ENCODE assay signal across 27 cellular contexts in genomic region chr7:70700935-70701425, GRCh38.
A peak's percentile ranks its signal among the peaks of the same experiment; 100 is the strongest.
DNase-seq lines count a peak whose midpoint lies in the region; ATAC-seq and TF ChIP-seq lines count a peak whose summit lies in the region.
"Had no signal": no experiment of that assay in that cellular context is flagged by ENCODE, and none has a peak within 500 bp of the region (broad histone marks: within the 10 kb centered on the region; RNA-seq: fewer than 3 reads in every experiment).

No MANE protein-coding gene starts in this region.

- H3K4me1 ChIP-seq in Loucy (ENCODE audit: insufficient read depth, low read length, poor library complexity, severe bottlenecking) (peaks cover 64% of the 10 kb centered on the region), OCI-LY7 (ENCODE audit: insufficient read depth, low read length, poor library complexity, severe bottlenecking) (peaks cover 38% of the 10 kb centered on the region)
- H3K4me1 ChIP-seq: SJSA1 had no signal

- intact Hi-C loops in OCI-LY7 (cut with micrococcal nuclease; ENCODE audit: unreplicated experiment), result loop anchor here (5.0 kb wide), 1 partner anchor 106 kb away; no protein-coding TSS in a partner anchor
- intact Hi-C loops in activated CD4-positive, alpha-beta T cell treated with anti-CD3 and anti-CD28 coated beads, Interleukin-2, amount 10 ng/mL, durations not matched to agents 24 days and 14 days (cut with micrococcal nuclease), result no loop called here

- H3K4me2 ChIP-seq in Loucy (ENCODE audit: low read depth, low read length, poor library complexity, severe bottlenecking) (peak overlapping the region; percentile 95), OCI-LY7 (ENCODE audit: low read length) (peak overlapping the region; percentile 22; the same call in 1 of the 2 replicates)

- H3K36me3 ChIP-seq in Loucy (ENCODE audit: insufficient read depth, low read length), result peaks cover 30% of the 10 kb centered on the region
- H3K36me3 ChIP-seq in OCI-LY7 (ENCODE audit: insufficient read depth, low read length), result peaks cover 32% of the 10 kb centered on the region
- H3K36me3 ChIP-seq: left ventricle myocardium inferior, ovary, right atrium auricular region, SJSA1 had no signal

- H3K4me1 Mint-ChIP-seq in activated CD4-positive, alpha-beta T cell treated with anti-CD3 and anti-CD28 coated beads, Interleukin-2, amount 10 ng/mL, durations not matched to agents 24 days and 14 days, result no peaks in the 10 kb centered on the region

- no peaks in the 10 kb centered on the region for H3K27me3 ChIP-seq in Loucy (ENCODE audit: insufficient read depth, low read length, poor library complexity, severe bottlenecking)
- H3K27me3 ChIP-seq: dorsolateral prefrontal cortex, ovary, Peyer's patch, right atrium auricular region had no signal

- TF ChIP-seq CTCF in Loucy (conservative IDR thresholded peaks at IDR 0.05; ENCODE audit: low read length), result no peak
- no peak for TF ChIP-seq CTCF in OCI-LY7 (conservative IDR thresholded peaks at IDR 0.05; ENCODE audit: low read length)

- no peaks in the 10 kb centered on the region for H3K36me3 Mint-ChIP-seq in activated naive CD4-positive, alpha-beta T cell treated with anti-CD3 and anti-CD28 coated beads, Interleukin-2, amount 50 U/mL, for 72 hours
- no peaks in the 10 kb centered on the region for H3K36me3 Mint-ChIP-seq in activated CD4-positive, alpha-beta T cell treated with anti-CD3 and anti-CD28 coated beads, Interleukin-2, amount 10 ng/mL, durations not matched to agents 24 days and 14 days (ENCODE audit: low read depth)
- H3K36me3 Mint-ChIP-seq: activated naive CD8-positive, alpha-beta T cell treated with anti-CD3 and anti-CD28 coated beads for 36 hours; CD8-positive, alpha-beta T cell; naive thymus-derived CD4-positive, alpha-beta T cell had no signal

- H3K27me3 Mint-ChIP-seq in activated CD4-positive, alpha-beta T cell treated with anti-CD3 and anti-CD28 coated beads, Interleukin-2, amount 10 ng/mL, durations not matched to agents 24 days and 14 days, result peaks cover 25% of the 10 kb centered on the region

- H3K9ac ChIP-seq in Loucy (ENCODE audit: low read depth, low read length, poor library complexity, severe bottlenecking), result no peak overlapping the region

- BruUV-seq in OCI-LY7 (replicated peaks; lab: Mats Ljungman, UMichigan), result no TSS peak

- H3K27ac Mint-ChIP-seq in activated naive CD4-positive, alpha-beta T cell treated with anti-CD3 and anti-CD28 coated beads, Interleukin-2, amount 50 U/mL, for 72 hours, result no peak overlapping the region
- H3K27ac Mint-ChIP-seq in activated CD4-positive, alpha-beta T cell treated with anti-CD3 and anti-CD28 coated beads, Interleukin-2, amount 10 ng/mL, durations not matched to agents 24 days and 14 days, result no peak overlapping the region
- H3K27ac Mint-ChIP-seq: activated naive CD8-positive, alpha-beta T cell treated with anti-CD3 and anti-CD28 coated beads for 36 hours; CD8-positive, alpha-beta T cell; naive thymus-derived CD4-positive, alpha-beta T cell had no signal

- H3K9me3 Mint-ChIP-seq in activated naive CD4-positive, alpha-beta T cell treated with anti-CD3 and anti-CD28 coated beads, Interleukin-2, amount 50 U/mL, for 72 hours, result peaks cover 0 to 3% of the 10 kb centered on the region in 2 donors
- H3K9me3 Mint-ChIP-seq in activated CD4-positive, alpha-beta T cell treated with anti-CD3 and anti-CD28 coated beads, Interleukin-2, amount 10 ng/mL, durations not matched to agents 24 days and 14 days, result no peaks in the 10 kb centered on the region
- H3K9me3 Mint-ChIP-seq: activated naive CD8-positive, alpha-beta T cell treated with anti-CD3 and anti-CD28 coated beads for 36 hours; CD8-positive, alpha-beta T cell; immature natural killer cell; naive thymus-derived CD4-positive, alpha-beta T cell had no signal

- H4K20me1 ChIP-seq in Loucy (ENCODE audit: insufficient read depth, low read length, poor library complexity, severe bottlenecking) (peaks cover 65% of the 10 kb centered on the region), OCI-LY7 (ENCODE audit: insufficient read depth, low read length) (peaks cover 20% of the 10 kb centered on the region)

- H3K79me2 ChIP-seq in Loucy (ENCODE audit: insufficient read depth, low read length) (peaks cover 99% of the 10 kb centered on the region), OCI-LY7 (ENCODE audit: insufficient read depth, low read depth, low read length) (0 out of 2 replicates have a peak, but pooled peaks cover 5% of the 10 kb centered on the region)

- H3K4me3 ChIP-seq in Loucy (ENCODE audit: low read length, poor library complexity, severe bottlenecking) (peak overlapping the region; percentile 32), OCI-LY7 (ENCODE audit: low read depth, low read length, poor library complexity, severe bottlenecking) (no peak overlapping the region)
- H3K4me3 ChIP-seq: dorsolateral prefrontal cortex, heart left ventricle, left ventricle myocardium inferior, ovary, Peyer's patch, right atrium auricular region, SJSA1 had no signal

- CTCF ChIA-PET in OCI-LY7 (lab: Charles Lee; ENCODE audit: unreplicated experiment), result no interaction called here

- DNase-seq in ELF-1 (ENCODE audit: low read depth, low spot score) (peak; percentile 43), OCI-LY7 (ENCODE audit: low spot score) (peak; percentile 58), left kidney (ENCODE audit: low read depth, low spot score) (peak; percentile 62), H4 (ENCODE audit: low spot score) (no peak)
- no peak for DNase-seq in activated naive CD4-positive, alpha-beta T cell treated with anti-CD3 and anti-CD28 coated beads, Interleukin-2, amount 50 U/mL, for 72 hours (ENCODE audit: low spot score in 2 of 2)
- no peak for DNase-seq in activated CD4-positive, alpha-beta T cell treated with anti-CD3 and anti-CD28 coated beads, Interleukin-2, amount 10 ng/mL, durations not matched to agents 24 days and 14 days
- DNase-seq: activated CD4-positive, alpha-beta T cell treated with anti-CD3 and anti-CD28 coated beads for 48 hours; activated naive CD8-positive, alpha-beta T cell treated with anti-CD3 and anti-CD28 coated beads for 36 hours; CD8-positive, alpha-beta T cell; DMS79; dorsolateral prefrontal cortex; GOT3; heart left ventricle; immature natural killer cell; Kasumi-1; left ventricle myocardium inferior; naive thymus-derived CD4-positive, alpha-beta T cell; NK-92 treated with Interleukin-12 subunit alpha and Interleukin-12 subunit beta, amount 100 ng/mL, for 24 hours; ovary; Peyer's patch; stimulated activated CD4-positive, alpha-beta T cell treated with anti-CD3 and anti-CD28 coated beads, Interleukin-4, amount 100 ng/mL, for 24 hours; stimulated activated naive CD4-positive, alpha-beta T cell treated with Interleukin-2 at 50 U/mL for 16 hours; T-helper 1 cell had no signal

- H3K9me2 ChIP-seq in Loucy (replicated peaks; ENCODE audit: low read depth, low read length) (no peaks in the 10 kb centered on the region), OCI-LY7 (ENCODE audit: insufficient read depth, low read length) (no peaks in the 10 kb centered on the region)

- H3K27ac ChIP-seq in OCI-LY7 (ENCODE audit: low read depth, low read length, poor library complexity, severe bottlenecking), result peak overlapping the region; percentile 8
- H3K27ac ChIP-seq: dorsolateral prefrontal cortex, heart left ventricle, left ventricle myocardium inferior, ovary, Peyer's patch, right atrium auricular region, SJSA1 had no signal

- no peak overlapping the region for H2AFZ ChIP-seq in Loucy (ENCODE audit: low read length)
- H2AFZ ChIP-seq in OCI-LY7 (ENCODE audit: low read length), result no peak overlapping the region

- POLR2A ChIA-PET in OCI-LY7 (lab: Charles Lee), result no interaction called here

- H3F3A ChIP-seq in Loucy (ENCODE audit: low read depth), result 0 out of 2 replicates have a peak, but pooled peaks cover 4% of the 10 kb centered on the region

- H3K9me3 ChIP-seq in Loucy (ENCODE audit: insufficient read depth, low read depth, low read length), result no peaks in the 10 kb centered on the region
- no peaks in the 10 kb centered on the region for H3K9me3 ChIP-seq in OCI-LY7 (ENCODE audit: low read length)
- H3K9me3 ChIP-seq: heart left ventricle, left ventricle myocardium inferior, ovary, Peyer's patch, right atrium auricular region, SJSA1 had no signal

- ATAC-seq in activated naive CD4-positive, alpha-beta T cell treated with anti-CD3 and anti-CD28 coated beads, Interleukin-2, amount 50 U/mL, for 72 hours, result no peak
- ATAC-seq in GM19324 (IDR thresholded peaks at IDR 0.05; ENCODE audit: low FRiP score, unreplicated experiment), result no peak
- ATAC-seq: CD8-positive, alpha-beta T cell; heart left ventricle; naive thymus-derived CD4-positive, alpha-beta T cell had no signal

- H3K4me3 Mint-ChIP-seq in activated CD4-positive, alpha-beta T cell treated with anti-CD3 and anti-CD28 coated beads, Interleukin-2, amount 10 ng/mL, durations not matched to agents 24 days and 14 days, result no peak overlapping the region
- H3K4me3 Mint-ChIP-seq: activated naive CD8-positive, alpha-beta T cell treated with anti-CD3 and anti-CD28 coated beads for 36 hours; CD8-positive, alpha-beta T cell; immature natural killer cell; naive thymus-derived CD4-positive, alpha-beta T cell had no signal

Comparison
In these comparisons a context has a peak if more than half of its experiments do, and no peak if none do; other contexts are left out.
1. DNase-seq: peak in ELF-1 (single experiment), OCI-LY7 (single experiment) and left kidney (single experiment); none in activated naive CD4-positive, alpha-beta T cell treated with anti-CD3 and anti-CD28 coated beads, Interleukin-2, amount 50 U/mL, for 72 hours (0 of 2), H4 (single experiment) and activated CD4-positive, alpha-beta T cell treated with anti-CD3 and anti-CD28 coated beads, Interleukin-2, amount 10 ng/mL, durations not matched to agents 24 days and 14 days (single experiment).